8 cellular contexts compared by ENCODE assay signal in the genomic region with DNA sequence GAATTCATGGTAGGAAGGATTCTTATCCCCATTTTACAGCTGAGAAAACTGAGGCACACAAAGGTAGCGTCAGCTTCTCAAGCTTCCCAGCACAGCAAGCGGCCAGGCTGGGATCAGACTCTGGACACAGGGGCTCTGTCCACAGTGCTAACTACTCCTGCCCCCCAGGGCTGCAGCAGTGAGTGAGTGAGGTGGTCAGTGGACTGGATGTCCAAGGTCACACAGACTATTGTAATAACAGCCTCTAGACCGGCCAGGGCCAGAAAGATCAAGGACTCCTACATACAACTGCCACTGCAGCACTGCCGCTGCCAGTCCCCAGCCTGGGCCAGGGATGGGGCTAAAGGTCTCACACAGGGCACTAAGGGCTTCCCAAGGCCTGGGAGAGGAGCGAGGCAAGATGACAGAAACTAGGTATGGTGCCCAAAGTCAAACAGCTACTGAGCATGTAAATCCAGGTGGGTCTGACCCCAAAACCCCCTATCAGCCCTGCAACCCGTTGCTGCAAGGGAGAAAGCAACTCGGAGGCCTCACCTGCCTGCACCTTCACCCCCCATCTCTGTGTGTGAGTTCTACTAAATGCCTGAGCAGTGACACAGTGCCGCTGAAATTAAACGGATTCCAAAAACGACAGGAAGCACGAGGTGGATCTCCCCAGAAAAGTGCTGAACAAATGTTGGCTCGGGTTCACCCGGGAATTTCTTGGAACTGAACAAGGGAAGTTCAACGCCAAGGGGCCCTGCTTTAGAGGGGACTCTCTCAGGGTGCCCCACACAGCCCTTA.
DNase-seq lines count a peak whose midpoint lies in the region; ATAC-seq and TF ChIP-seq lines count a peak whose summit lies in the region.
"Had no signal": no experiment of that assay in that cellular context is flagged by ENCODE, and none has a peak within 500 bp of the region (broad histone marks: within the 10 kb centered on the region; RNA-seq: fewer than 3 reads in every experiment).

No MANE protein-coding gene starts in this region.

- H3K36me3 Mint-ChIP-seq in activated naive CD8-positive, alpha-beta T cell treated with anti-CD3 and anti-CD28 coated beads, Interleukin-2, amount 10 ng/mL, durations not matched to agents 7 days and 5 days: no peaks in the 10 kb centered on the region

- H3K36me3 ChIP-seq in HCT116 (ENCODE audit: control insufficient read depth in 1 of 2, insufficient read depth in 2 of 2, low read length in 2 of 2): no peaks in the 10 kb centered on the region
- H3K36me3 ChIP-seq in kidney epithelial cell (ENCODE audit: control insufficient read depth, insufficient read depth, low read length): no peaks in the 10 kb centered on the region

- peak overlapping the region; percentile 96 for H3K4me2 ChIP-seq in HCT116 (ENCODE audit: low read length)

- H3K9me3 ChIP-seq in HCT116 (ENCODE audit: control insufficient read depth in 1 of 2, insufficient read depth in 1 of 2, low read depth in 1 of 2, low read length in 2 of 2): no peaks in the 10 kb centered on the region

- RAD21 ChIA-PET in HCT116 (lab: Charles Lee; ENCODE audit: low non-redundant PET in 1 of 2, low total read pairs in 2 of 2, uncharacterized antibody in 2 of 2, unreplicated experiment in 2 of 2): no interaction called here

- POLR2A ChIA-PET in HCT116 (lab: Charles Lee): no interaction called here
- POLR2A ChIA-PET in activated naive CD8-positive, alpha-beta T cell treated with anti-CD3 and anti-CD28 coated beads, Interleukin-2, amount 10 ng/mL, durations not matched to agents 7 days and 5 days (lab: Charles Lee): interaction anchor here (0.9 to 1.7 kb wide), 2 partner anchors 17 to 38 kb away, joined by 4 to 5 read pairs; no protein-coding TSS in a partner anchor

- peaks cover 41% of the 10 kb centered on the region for H3K4me1 Mint-ChIP-seq in activated naive CD8-positive, alpha-beta T cell treated with anti-CD3 and anti-CD28 coated beads, Interleukin-2, amount 10 ng/mL, durations not matched to agents 7 days and 5 days

- CTCF ChIA-PET in HCT116 (lab: Charles Lee): no interaction called here

- no TSS peak for BruUV-seq in HCT116 (replicated peaks; lab: Mats Ljungman, UMichigan)

- H3K9me2 ChIP-seq in HCT116 (ENCODE audit: insufficient read depth): no peaks in the 10 kb centered on the region

- peak overlapping the region; percentile 9 for H3K27ac Mint-ChIP-seq in activated naive CD8-positive, alpha-beta T cell treated with anti-CD3 and anti-CD28 coated beads, Interleukin-2, amount 10 ng/mL, durations not matched to agents 7 days and 5 days

- no peaks in the 10 kb centered on the region for H3K9me3 Mint-ChIP-seq in activated naive CD8-positive, alpha-beta T cell treated with anti-CD3 and anti-CD28 coated beads, Interleukin-2, amount 10 ng/mL, durations not matched to agents 7 days and 5 days

- no peak for DNase-seq in HCT116 (ENCODE audit: low read depth, low spot score)
- peak; percentile 22 for DNase-seq in activated naive CD8-positive, alpha-beta T cell treated with anti-CD3 and anti-CD28 coated beads, Interleukin-2, amount 10 ng/mL, durations not matched to agents 7 days and 5 days
- no peak for DNase-seq in kidney epithelial cell (ENCODE audit: low read depth)
- peak; percentile 23 for DNase-seq in stromal cell of bone marrow (ENCODE audit: low read depth)
- DNase-seq in NCI-H1694 treated with DMSO at 0.1 percent for 48 hours (lab: John Stamatoyannopoulos, UW): no peak
- no peak for DNase-seq in stimulated activated CD4-positive, alpha-beta T cell treated with anti-CD3 and anti-CD28 coated beads, Interleukin-4, amount 100 ng/mL, for 1 hour
- DNase-seq: MM.1S had no signal

- H3K4me3 Mint-ChIP-seq in activated naive CD8-positive, alpha-beta T cell treated with anti-CD3 and anti-CD28 coated beads, Interleukin-2, amount 10 ng/mL, durations not matched to agents 7 days and 5 days: peak overlapping the region; percentile 95

- ATAC-seq in HCT116: no peak
- no peak for ATAC-seq in activated naive CD8-positive, alpha-beta T cell treated with anti-CD3 and anti-CD28 coated beads, Interleukin-2, amount 10 ng/mL, durations not matched to agents 7 days and 5 days (ENCODE audit: low read depth)
- no peak for ATAC-seq in GM21526 (IDR thresholded peaks at IDR 0.05; ENCODE audit: low FRiP score, unreplicated experiment)

- H3K27me3 ChIP-seq in HCT116 (ENCODE audit: insufficient read depth, low read length) (no peaks in the 10 kb centered on the region), kidney epithelial cell (ENCODE audit: control insufficient read depth, insufficient read depth, low read length) (no peaks in the 10 kb centered on the region)

- TF ChIP-seq POLR2A in HCT116 (IDR thresholded peaks at IDR 0.05; ENCODE audit: borderline replicate concordance, extremely low read depth, insufficient read depth, insufficient read length): no peak

- no peak for TF ChIP-seq RAD21 in HCT116 (IDR thresholded peaks at IDR 0.05; ENCODE audit: low read depth)

- H2AFZ ChIP-seq in HCT116 (ENCODE audit: low read depth, low read length, poor library complexity, severe bottlenecking): no peak overlapping the region

- intact Hi-C loops in HCT116 (cut with micrococcal nuclease): no loop called here

- peaks cover 62 to 69% of the 10 kb centered on the region in 2 experiments for H3K4me1 ChIP-seq in HCT116 (ENCODE audit: control insufficient read depth in 1 of 2, insufficient read depth in 2 of 2, low read length in 2 of 2)

- peak overlapping the region in 1 of 2 experiments; percentile 73; a peak in 2 of 4 replicates for H3K4me3 ChIP-seq in HCT116 (replicated peaks in 1 of 2; ENCODE audit: low read depth in 1 of 2, low read length in 2 of 2)
- peak overlapping the region; percentile 75 for H3K4me3 ChIP-seq in kidney epithelial cell (ENCODE audit: low read depth, low read length)

- peaks cover 58% of the 10 kb centered on the region for H3K79me2 ChIP-seq in HCT116 (ENCODE audit: insufficient read depth, low read length)

- H3K27ac ChIP-seq in HCT116 (ENCODE audit: low read depth, low read length): no peak overlapping the region

- peak overlapping the region; percentile 70 for H3K9ac ChIP-seq in HCT116 (ENCODE audit: low read length)

- peaks cover 8% of the 10 kb centered on the region; the same call in 1 of the 2 replicates for H4K20me1 ChIP-seq in HCT116 (ENCODE audit: insufficient read depth)

- TF ChIP-seq CTCF in HCT116 (IDR thresholded peaks at IDR 0.05 in 2 of 3, conservative IDR thresholded peaks at IDR 0.05 in 1 of 3; ENCODE audit: borderline replicate concordance in 1 of 3, insufficient read depth in 1 of 3, low read depth in 2 of 3, low read length in 2 of 3) (no peak), kidney epithelial cell (IDR thresholded peaks at IDR 0.05; ENCODE audit: insufficient read depth, low read length, poor library complexity, severe bottlenecking) (no peak)

- H3K27me3 Mint-ChIP-seq in activated naive CD8-positive, alpha-beta T cell treated with anti-CD3 and anti-CD28 coated beads, Interleukin-2, amount 10 ng/mL, durations not matched to agents 7 days and 5 days: no peaks in the 10 kb centered on the region

TF ChIP-seq in HCT116, 20 proteins besides CTCF, POLR2A, EP300 and RAD21 (continues in another document):
- TF ChIP-seq, protein P1, sequence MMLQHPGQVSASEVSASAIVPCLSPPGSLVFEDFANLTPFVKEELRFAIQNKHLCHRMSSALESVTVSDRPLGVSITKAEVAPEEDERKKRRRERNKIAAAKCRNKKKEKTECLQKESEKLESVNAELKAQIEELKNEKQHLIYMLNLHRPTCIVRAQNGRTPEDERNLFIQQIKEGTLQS (IDR thresholded peaks at IDR 0.05): no peak
- TF ChIP-seq POLR2AphosphoS5 (IDR thresholded peaks at IDR 0.05; ENCODE audit: low read depth, low read length) (no peak), EZH2phosphoT487 (IDR thresholded peaks at IDR 0.05; ENCODE audit: borderline replicate concordance) (no peak), ZNF274 (IDR thresholded peaks at IDR 0.05; ENCODE audit: low read depth, low read length) (no peak), SRF (IDR thresholded peaks at IDR 0.05; ENCODE audit: low read depth) (no peak), SP1 (IDR thresholded peaks at IDR 0.05; ENCODE audit: low read depth) (no peak), ZFX (IDR thresholded peaks at IDR 0.05) (no peak), FOSL1 (IDR thresholded peaks at IDR 0.05; ENCODE audit: low read depth) (no peak), ELF1 (IDR thresholded peaks at IDR 0.05; ENCODE audit: borderline replicate concordance, low read depth) (no peak), EZH2 (IDR thresholded peaks at IDR 0.05) (no peak), JUND (IDR thresholded peaks at IDR 0.05) (no peak), YY1 (IDR thresholded peaks at IDR 0.05; ENCODE audit: extremely low read depth, insufficient replicate concordance, low read depth, low read length) (no peak), CEBPB (IDR thresholded peaks at IDR 0.05; ENCODE audit: low read depth) (no peak)
- TF ChIP-seq, protein P2, sequence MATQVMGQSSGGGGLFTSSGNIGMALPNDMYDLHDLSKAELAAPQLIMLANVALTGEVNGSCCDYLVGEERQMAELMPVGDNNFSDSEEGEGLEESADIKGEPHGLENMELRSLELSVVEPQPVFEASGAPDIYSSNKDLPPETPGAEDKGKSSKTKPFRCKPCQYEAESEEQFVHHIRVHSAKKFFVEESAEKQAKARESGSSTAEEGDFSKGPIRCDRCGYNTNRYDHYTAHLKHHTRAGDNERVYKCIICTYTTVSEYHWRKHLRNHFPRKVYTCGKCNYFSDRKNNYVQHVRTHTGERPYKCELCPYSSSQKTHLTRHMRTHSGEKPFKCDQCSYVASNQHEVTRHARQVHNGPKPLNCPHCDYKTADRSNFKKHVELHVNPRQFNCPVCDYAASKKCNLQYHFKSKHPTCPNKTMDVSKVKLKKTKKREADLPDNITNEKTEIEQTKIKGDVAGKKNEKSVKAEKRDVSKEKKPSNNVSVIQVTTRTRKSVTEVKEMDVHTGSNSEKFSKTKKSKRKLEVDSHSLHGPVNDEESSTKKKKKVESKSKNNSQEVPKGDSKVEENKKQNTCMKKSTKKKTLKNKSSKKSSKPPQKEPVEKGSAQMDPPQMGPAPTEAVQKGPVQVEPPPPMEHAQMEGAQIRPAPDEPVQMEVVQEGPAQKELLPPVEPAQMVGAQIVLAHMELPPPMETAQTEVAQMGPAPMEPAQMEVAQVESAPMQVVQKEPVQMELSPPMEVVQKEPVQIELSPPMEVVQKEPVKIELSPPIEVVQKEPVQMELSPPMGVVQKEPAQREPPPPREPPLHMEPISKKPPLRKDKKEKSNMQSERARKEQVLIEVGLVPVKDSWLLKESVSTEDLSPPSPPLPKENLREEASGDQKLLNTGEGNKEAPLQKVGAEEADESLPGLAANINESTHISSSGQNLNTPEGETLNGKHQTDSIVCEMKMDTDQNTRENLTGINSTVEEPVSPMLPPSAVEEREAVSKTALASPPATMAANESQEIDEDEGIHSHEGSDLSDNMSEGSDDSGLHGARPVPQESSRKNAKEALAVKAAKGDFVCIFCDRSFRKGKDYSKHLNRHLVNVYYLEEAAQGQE (IDR thresholded peaks at IDR 0.05; ENCODE audit: low read depth): no peak
- TF ChIP-seq, protein P3, sequence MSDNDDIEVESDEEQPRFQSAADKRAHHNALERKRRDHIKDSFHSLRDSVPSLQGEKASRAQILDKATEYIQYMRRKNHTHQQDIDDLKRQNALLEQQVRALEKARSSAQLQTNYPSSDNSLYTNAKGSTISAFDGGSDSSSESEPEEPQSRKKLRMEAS (IDR thresholded peaks at IDR 0.05): no peak

Comparison
In these comparisons a context has a peak if more than half of its experiments do, and no peak if none do; other contexts are left out.
1. DNase-seq: peak in activated naive CD8-positive, alpha-beta T cell treated with anti-CD3 and anti-CD28 coated beads, Interleukin-2, amount 10 ng/mL, durations not matched to agents 7 days and 5 days (single experiment) and stromal cell of bone marrow (single experiment); none in HCT116 (single experiment), kidney epithelial cell (single experiment), NCI-H1694 treated with DMSO at 0.1 percent for 48 hours (single experiment) and stimulated activated CD4-positive, alpha-beta T cell treated with anti-CD3 and anti-CD28 coated beads, Interleukin-4, amount 100 ng/mL, for 1 hour (single experiment).